Comparison of ENCODE assay signal across 1 cellular context in genomic region chr2:14303366-14304115, GRCh38.
TF ChIP-seq lines count a peak whose summit lies in the region.

No MANE protein-coding gene starts in this region.

TF ChIP-seq in GM12878, 131 proteins besides CTCF, POLR2A, EP300 and RAD21 (continued from another document and continues in another):
- TF ChIP-seq REST (IDR thresholded peaks at IDR 0.05; ENCODE audit: low read depth, low read length): no peak
- no peak for TF ChIP-seq ZNF592 (IDR thresholded peaks at IDR 0.05)
- TF ChIP-seq E4F1 (IDR thresholded peaks at IDR 0.05; ENCODE audit: borderline replicate concordance, partially characterized antibody): no peak
- no peak for TF ChIP-seq SIX5 (IDR thresholded peaks at IDR 0.05; ENCODE audit: low read depth, low read length, severe bottlenecking)
- peak; percentile 13 for TF ChIP-seq RELA (IDR thresholded peaks at IDR 0.05; ENCODE audit: borderline replicate concordance, partially characterized antibody)
- TF ChIP-seq NRF1 (conservative IDR thresholded peaks at IDR 0.05; ENCODE audit: low read depth, low read length): no peak
- no peak for TF ChIP-seq EED (IDR thresholded peaks at IDR 0.05; ENCODE audit: low read depth)
- TF ChIP-seq RELB (IDR thresholded peaks at IDR 0.05; ENCODE audit: low read depth): peak; percentile 77
- TF ChIP-seq NFXL1 (IDR thresholded peaks at IDR 0.05; ENCODE audit: borderline replicate concordance): no peak
- TF ChIP-seq JUNB (IDR thresholded peaks at IDR 0.05): peak; percentile 91
- TF ChIP-seq CBX3 (IDR thresholded peaks at IDR 0.05; ENCODE audit: borderline replicate concordance, low read depth): no peak
- TF ChIP-seq MXI1 (IDR thresholded peaks at IDR 0.05; ENCODE audit: low read depth, low read length): no peak
- no peak for TF ChIP-seq KAT2A (conservative IDR thresholded peaks at IDR 0.05; ENCODE audit: control insufficient read depth, low read depth, low read length)
- TF ChIP-seq SREBF1 (IDR thresholded peaks at IDR 0.05; ENCODE audit: low read length): no peak
- peak; percentile 39; the same call in 1 of the 2 replicates for TF ChIP-seq SREBF2 (IDR thresholded peaks at IDR 0.05; ENCODE audit: low read length)
- no peak for TF ChIP-seq CBFB (IDR thresholded peaks at IDR 0.05; ENCODE audit: low read depth)
- peak; percentile 51; the same call in 1 of the 2 replicates for TF ChIP-seq PML (IDR thresholded peaks at IDR 0.05; ENCODE audit: low read length)
- peak; percentile 49; the same call in 1 of the 2 replicates for TF ChIP-seq CHD2 (IDR thresholded peaks at IDR 0.05; ENCODE audit: borderline replicate concordance, low read depth, low read length)
- TF ChIP-seq ZNF207 (IDR thresholded peaks at IDR 0.05; ENCODE audit: borderline replicate concordance): no peak
- peak; percentile 93 for TF ChIP-seq ZNF217 (IDR thresholded peaks at IDR 0.05)
- peak; percentile 87 for TF ChIP-seq TBL1XR1 (IDR thresholded peaks at IDR 0.05; ENCODE audit: low read depth, low read length)
- no peak for TF ChIP-seq E2F4 (IDR thresholded peaks at IDR 0.05; ENCODE audit: low read depth, low read length)
- TF ChIP-seq CEBPZ (IDR thresholded peaks at IDR 0.05; ENCODE audit: low read depth, low read length): no peak
- no peak for TF ChIP-seq PBX3 (IDR thresholded peaks at IDR 0.05; ENCODE audit: insufficient replicate concordance, low read depth, low read length)
- TF ChIP-seq ZNF384 (IDR thresholded peaks at IDR 0.05; ENCODE audit: borderline replicate concordance, low read depth, low read length): no peak
- TF ChIP-seq EGR1 (IDR thresholded peaks at IDR 0.05; ENCODE audit: borderline replicate concordance in 1 of 2, low read depth in 2 of 2, low read length in 2 of 2): no peak
- TF ChIP-seq NR2C1 (IDR thresholded peaks at IDR 0.05): no peak
- TF ChIP-seq PKNOX1 (IDR thresholded peaks at IDR 0.05): 0 out of 2 replicates have a peak, but pooled peaks have one; percentile 24
- no peak for TF ChIP-seq USF2 (IDR thresholded peaks at IDR 0.05; ENCODE audit: borderline replicate concordance, low read depth, low read length)
- peak; percentile 78 for TF ChIP-seq MTA3 (IDR thresholded peaks at IDR 0.05; ENCODE audit: borderline replicate concordance, low read length)
- TF ChIP-seq RAD51 (IDR thresholded peaks at IDR 0.05): no peak
- no peak for TF ChIP-seq ZSCAN29 (IDR thresholded peaks at IDR 0.05)
- no peak for TF ChIP-seq SUZ12 (IDR thresholded peaks at IDR 0.05; ENCODE audit: unreplicated experiment)
- no peak for TF ChIP-seq IRF3 (IDR thresholded peaks at IDR 0.05)
- TF ChIP-seq TARDBP (IDR thresholded peaks at IDR 0.05; ENCODE audit: borderline replicate concordance): no peak
- TF ChIP-seq PAX5 (IDR thresholded peaks at IDR 0.05; ENCODE audit: borderline replicate concordance, low read depth, low read length): no peak
- TF ChIP-seq PAX8 (IDR thresholded peaks at IDR 0.05): no peak; the same call in 1 of the 2 replicates
- peak; percentile 79 for TF ChIP-seq RUNX3 (IDR thresholded peaks at IDR 0.05; ENCODE audit: low read length)
